7 cellular contexts compared by ENCODE assay signal in the genomic region with DNA sequence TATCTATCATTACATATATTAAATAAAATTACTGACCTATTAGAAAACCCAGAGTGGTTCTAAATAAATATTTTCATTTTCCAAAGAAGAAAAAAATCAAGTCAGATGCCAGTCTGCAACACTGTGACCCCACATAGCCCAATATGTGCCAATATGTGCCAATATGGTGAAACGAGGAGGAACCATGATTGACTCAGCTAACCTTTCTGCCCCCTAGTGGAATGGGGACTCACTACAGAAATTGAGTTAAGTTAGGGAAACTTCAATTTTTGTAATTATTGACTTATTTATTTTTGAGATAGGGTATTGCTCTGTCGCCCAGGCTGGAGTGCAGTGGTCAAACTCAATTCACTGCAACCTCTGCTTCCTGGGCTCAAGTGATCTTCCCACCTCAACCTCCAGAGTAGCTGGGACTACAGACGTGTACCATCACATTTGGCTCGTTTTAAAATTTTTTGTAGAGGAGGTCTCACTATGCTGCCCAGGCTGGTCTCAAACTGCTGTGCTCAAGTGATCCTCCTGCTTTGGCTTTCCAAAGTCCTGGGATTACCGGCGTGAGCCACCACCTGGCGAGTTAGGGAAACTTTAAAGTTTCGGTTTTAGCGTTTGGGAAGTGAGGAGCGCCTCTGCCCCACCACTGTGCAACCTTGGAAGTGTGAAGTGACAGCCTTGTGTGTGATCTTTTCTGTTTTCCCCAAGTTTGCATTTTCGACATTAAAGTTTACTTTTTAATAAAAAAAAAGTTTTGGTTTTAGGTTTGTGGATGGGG.
DNase-seq lines count a peak whose midpoint lies in the region; ATAC-seq and TF ChIP-seq lines count a peak whose summit lies in the region.

No MANE protein-coding gene starts in this region.

- peaks cover 5% of the 10 kb centered on the region for H3K4me1 Mint-ChIP-seq in glutamatergic neuron (ENCODE audit: low read depth, unreplicated experiment)

- no peak overlapping the region for H3K27ac Mint-ChIP-seq in glutamatergic neuron (ENCODE audit: unreplicated experiment)

- no peaks in the 10 kb centered on the region for H3K36me3 Mint-ChIP-seq in glutamatergic neuron (ENCODE audit: unreplicated experiment)

- TF ChIP-seq CTCF in glutamatergic neuron (IDR thresholded peaks at IDR 0.05; ENCODE audit: partially characterized antibody, unreplicated experiment) = peak; percentile 93
- TF ChIP-seq CTCF in omental fat pad (IDR thresholded peaks at IDR 0.05) = no peak

- DNase-seq in D341Med (ENCODE audit: low spot score) (peak; percentile 61), RKO (ENCODE audit: low spot score) (peak; percentile 50), glutamatergic neuron (no peak), amygdala (lab: John Stamatoyannopoulos, UW) (no peak), omental fat pad (ENCODE audit: low spot score) (no peak)

- peaks cover 4% of the 10 kb centered on the region for H3K27me3 Mint-ChIP-seq in glutamatergic neuron (ENCODE audit: unreplicated experiment)

- peaks cover 3% of the 10 kb centered on the region for H3K9me3 Mint-ChIP-seq in glutamatergic neuron (ENCODE audit: unreplicated experiment)

- H3K4me3 Mint-ChIP-seq in glutamatergic neuron (ENCODE audit: unreplicated experiment) = no peak overlapping the region

- ATAC-seq in GM18517 (IDR thresholded peaks at IDR 0.05; ENCODE audit: unreplicated experiment) (peak; percentile 44), HG02981 (IDR thresholded peaks at IDR 0.05; ENCODE audit: unreplicated experiment) (no peak), omental fat pad (ENCODE audit: low FRiP score) (no peak)

Comparison
In these comparisons a context has a peak if more than half of its experiments do, and no peak if none do; other contexts are left out.
1. DNase-seq: peak in D341Med (single experiment) and RKO (single experiment); none in glutamatergic neuron (single experiment), amygdala (0 of 56) and omental fat pad (single experiment).